8 cellular contexts compared by ENCODE assay signal in genomic region chr18:9102391-9103216, GRCh38. TPM values are rescaled to one million over a fixed set of nuclear protein-coding genes. Genes with fewer than 3 reads are reported as not detected.
DNase-seq lines count a peak whose midpoint lies in the region; ATAC-seq and TF ChIP-seq lines count a peak whose summit lies in the region.

Gene NDUFV2, plus strand, starts transcription at chr18:9102699. Its CDS starts 45 bp downstream, at chr18:9102744.

- ATAC-seq in naive B cell (ENCODE audit: low read depth in 2 of 2): peak; percentile 86 to 88
- ATAC-seq in stimulated activated effector memory CD8-positive, alpha-beta T cell treated with anti-CD3 and anti-CD28 coated beads, Interleukin-12 subunit alpha, Interleukin-12 subunit beta, amount 100 ng/mL, for 72 hours: peak; percentile 97

- DNase-seq in EH (ENCODE audit: low read depth): peak; percentile 94
- DNase-seq in H4 (ENCODE audit: low spot score): peak; percentile 89
- peak; percentile 80 for DNase-seq in LNCaP clone FGC (ENCODE audit: low read depth)
- DNase-seq in RPMI8226: peak; percentile 99
- DNase-seq in activated T-helper 1 cell treated with anti-CD3 and anti-CD28 coated beads, Interleukin-2, amount 50 U/mL, for 16 hours (ENCODE audit: low read depth in 1 of 2, low spot score in 1 of 2): peak; percentile 97 to 98
- peak; percentile 97 for DNase-seq in fibroblast of gingiva (ENCODE audit: low read depth)
- DNase-seq in naive B cell: peak; percentile 98
- DNase-seq in stimulated activated effector memory CD8-positive, alpha-beta T cell treated with anti-CD3 and anti-CD28 coated beads, Interleukin-12 subunit alpha, Interleukin-12 subunit beta, amount 100 ng/mL, for 72 hours (ENCODE audit: low spot score in 2 of 2): peak; percentile 97 to 98

- no peaks in the 10 kb centered on the region for H3K27me3 Mint-ChIP-seq in naive B cell

- H3K4me1 Mint-ChIP-seq in naive B cell: peaks cover 53 to 57% (median 56%) of the 10 kb centered on the region in 3 donors
- peaks cover 40% of the 10 kb centered on the region for H3K4me1 Mint-ChIP-seq in stimulated activated effector memory CD8-positive, alpha-beta T cell treated with anti-CD3 and anti-CD28 coated beads, Interleukin-12 subunit alpha, Interleukin-12 subunit beta, amount 100 ng/mL, for 72 hours

- no peaks in the 10 kb centered on the region for H3K36me3 Mint-ChIP-seq in naive B cell
- peaks cover 59% of the 10 kb centered on the region for H3K36me3 Mint-ChIP-seq in stimulated activated effector memory CD8-positive, alpha-beta T cell treated with anti-CD3 and anti-CD28 coated beads, Interleukin-12 subunit alpha, Interleukin-12 subunit beta, amount 100 ng/mL, for 72 hours

- H3K4me3 ChIP-seq in LNCaP clone FGC (ENCODE audit: low read depth, low read length): peak within 1 kb of the TSS; percentile 82

- peak within 1 kb of the TSS; percentile 88 to 97 (median 94) for H3K27ac Mint-ChIP-seq in naive B cell
- H3K27ac Mint-ChIP-seq in stimulated activated effector memory CD8-positive, alpha-beta T cell treated with anti-CD3 and anti-CD28 coated beads, Interleukin-12 subunit alpha, Interleukin-12 subunit beta, amount 100 ng/mL, for 72 hours: peak within 1 kb of the TSS; percentile 94

- H3K4me3 Mint-ChIP-seq in naive B cell: peak within 1 kb of the TSS; percentile 93 to 98 (median 96)
- H3K4me3 Mint-ChIP-seq in stimulated activated effector memory CD8-positive, alpha-beta T cell treated with anti-CD3 and anti-CD28 coated beads, Interleukin-12 subunit alpha, Interleukin-12 subunit beta, amount 100 ng/mL, for 72 hours: peak within 1 kb of the TSS; percentile 81

- no peaks in the 10 kb centered on the region for H3K9me3 Mint-ChIP-seq in naive B cell
- no peaks in the 10 kb centered on the region for H3K9me3 Mint-ChIP-seq in stimulated activated effector memory CD8-positive, alpha-beta T cell treated with anti-CD3 and anti-CD28 coated beads, Interleukin-12 subunit alpha, Interleukin-12 subunit beta, amount 100 ng/mL, for 72 hours

- TF ChIP-seq CTCF in LNCaP clone FGC (IDR thresholded peaks at IDR 0.05; ENCODE audit: control insufficient read depth, extremely low read depth, insufficient read depth): no peak

RNA-seq across cellular contexts. Expression of gene NDUFV2, which starts in this region (rescaled TPM):
- 203 and 236 TPM in 2 replicates for total RNA-seq in H4 (2014; rRNA removed; shearing (Covaris generic))
- polyA plus RNA-seq in naive B cell (ENCODE audit: low read depth in 6 of 6): 100 to 1,000 TPM; 109 to 199 (median 154) TPM

Comparison
In these comparisons a context has a peak if more than half of its experiments do, and no peak if none do; other contexts are left out.
1. Peak in every context shown above with its lines: DNase-seq, ATAC-seq and H3K4me3 ChIP-seq.